In the genomic region with DNA sequence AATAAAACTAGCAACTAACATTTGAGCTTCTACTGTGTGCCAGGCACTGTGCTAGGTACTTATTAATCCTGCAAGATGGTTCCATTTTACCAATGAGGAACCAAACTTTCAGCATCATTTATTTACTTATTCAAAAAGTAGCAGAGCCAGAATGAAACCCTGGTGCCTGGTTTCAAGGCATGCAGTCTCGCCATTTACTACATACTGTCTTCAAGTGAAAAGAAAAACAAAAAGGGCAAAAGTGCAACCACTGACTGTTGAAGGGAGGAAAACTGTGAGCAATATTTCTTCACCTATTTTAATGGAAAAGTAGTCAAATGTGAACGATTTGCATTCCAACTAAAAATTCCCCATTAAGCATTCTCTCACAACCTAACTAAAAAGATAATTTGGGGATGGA, we compare ENCODE assay signal across 15 cellular contexts. TPM values are rescaled to one million over a fixed set of nuclear protein-coding genes. Genes with fewer than 3 reads are reported as not detected.
A peak's percentile ranks its signal among the peaks of the same experiment; 100 is the strongest.
DNase-seq lines count a peak whose midpoint lies in the region; ATAC-seq and TF ChIP-seq lines count a peak whose summit lies in the region.
"Had no signal": no experiment of that assay in that cellular context is flagged by ENCODE, and none has a peak within 500 bp of the region (broad histone marks: within the 10 kb centered on the region; RNA-seq: fewer than 3 reads in every experiment).

No MANE protein-coding gene starts in this region.

- H3K79me2 ChIP-seq in GM23338 (replicated peaks; ENCODE audit: insufficient read depth) (peaks cover 100% of the 10 kb centered on the region), SK-N-SH (ENCODE audit: insufficient read depth) (peaks cover 98% of the 10 kb centered on the region)

- no peak overlapping the region for H3K9ac ChIP-seq in SK-N-MC (ENCODE audit: insufficient read length)
- H3K9ac ChIP-seq in SK-N-SH: no peak overlapping the region

- H3K4me3 ChIP-seq in GM23338 (no peak overlapping the region), SK-N-MC (no peak overlapping the region), kidney epithelial cell (ENCODE audit: low read depth, low read length) (no peak overlapping the region), SK-N-SH (ENCODE audit: low read depth in 2 of 2, low read length in 1 of 2) (no peak overlapping the region), tibial artery (no peak overlapping the region)
- H3K4me3 ChIP-seq: coronary artery, SJSA1, vagina had no signal

- H3K9me3 ChIP-seq in SK-N-MC (ENCODE audit: low read depth, low read length) (no peaks in the 10 kb centered on the region), SK-N-SH (no peaks in the 10 kb centered on the region), tibial artery (no peaks in the 10 kb centered on the region)
- H3K9me3 ChIP-seq: SJSA1, vagina had no signal

- TF ChIP-seq EP300 in SK-N-SH (IDR thresholded peaks at IDR 0.05; ENCODE audit: borderline replicate concordance in 1 of 2, low read depth in 1 of 2, low read length in 1 of 2): no peak

- peaks cover 9% of the 10 kb centered on the region; the same call in 1 of the 2 replicates for H4K20me1 ChIP-seq in GM23338 (replicated peaks; ENCODE audit: insufficient read depth)
- peaks cover 43% of the 10 kb centered on the region for H4K20me1 ChIP-seq in SK-N-SH (ENCODE audit: insufficient read depth)

- no peaks in the 10 kb centered on the region for H3K9me3 Mint-ChIP-seq in GM23338
- H3K9me3 Mint-ChIP-seq: activated naive CD4-positive, alpha-beta T cell treated with anti-CD3 and anti-CD28 coated beads, Interleukin-2, amount 50 U/mL, for 72 hours; stimulated activated naive B cell treated with anti-CD40 and anti-IgM and Interleukin-4, amounts not matched to agents 10 μg/mL and 1 μg/mL and 100 μg/mL, for 72 hours had no signal

- ATAC-seq in GM18498 (IDR thresholded peaks at IDR 0.05; ENCODE audit: unreplicated experiment) (peak; percentile 54), GM23338 (no peak)
- ATAC-seq: activated naive CD4-positive, alpha-beta T cell treated with anti-CD3 and anti-CD28 coated beads, Interleukin-2, amount 50 U/mL, for 72 hours had no signal

- H3K36me3 ChIP-seq in GM23338 (ENCODE audit: insufficient read depth): no peaks in the 10 kb centered on the region
- H3K36me3 ChIP-seq in SK-N-MC (ENCODE audit: insufficient read depth, low read length): peaks cover 4% of the 10 kb centered on the region; the same call in 1 of the 2 replicates
- no peaks in the 10 kb centered on the region for H3K36me3 ChIP-seq in kidney epithelial cell (ENCODE audit: control insufficient read depth, insufficient read depth, low read length)
- peaks cover 0 to 5% of the 10 kb centered on the region in 2 experiments for H3K36me3 ChIP-seq in SK-N-SH (replicated peaks in 1 of 2; ENCODE audit: control insufficient read depth in 1 of 2, insufficient read depth in 2 of 2, low read length in 1 of 2)
- H3K36me3 ChIP-seq in tibial artery: no peaks in the 10 kb centered on the region
- H3K36me3 ChIP-seq: SJSA1, vagina had no signal

- H2AFZ ChIP-seq in GM23338: no peak overlapping the region
- H2AFZ ChIP-seq in SK-N-SH (ENCODE audit: low read depth): no peak overlapping the region

- H3F3A ChIP-seq in GM23338 (replicated peaks; ENCODE audit: low read depth) (no peaks in the 10 kb centered on the region), SK-N-SH (replicated peaks; ENCODE audit: insufficient read depth) (peaks cover 9% of the 10 kb centered on the region)

- TF ChIP-seq CTCF in GM23338 (conservative IDR thresholded peaks at IDR 0.05; ENCODE audit: low read depth in 2 of 2) (no peak), kidney epithelial cell (IDR thresholded peaks at IDR 0.05; ENCODE audit: insufficient read depth, low read length, poor library complexity, severe bottlenecking) (no peak), SK-N-SH (IDR thresholded peaks at IDR 0.05) (no peak), tibial artery (IDR thresholded peaks at IDR 0.05) (no peak)

- 74% methylated on average over 2 of the region's 2 CpGs for WGBS in SK-N-SH (ENCODE audit: low lambda C conversion rate)

- H3K4me2 ChIP-seq in GM23338: no peak overlapping the region
- no peak overlapping the region for H3K4me2 ChIP-seq in SK-N-SH

- H3K4me1 Mint-ChIP-seq in GM23338: peaks cover 49% of the 10 kb centered on the region

- no peak for TF ChIP-seq RAD21 in SK-N-SH (IDR thresholded peaks at IDR 0.05; ENCODE audit: low read length)

- H3K27ac Mint-ChIP-seq in GM23338: peak overlapping the region; percentile 16; the same call in 1 of the 2 replicates
- H3K27ac Mint-ChIP-seq: activated naive CD4-positive, alpha-beta T cell treated with anti-CD3 and anti-CD28 coated beads, Interleukin-2, amount 50 U/mL, for 72 hours; stimulated activated naive B cell treated with anti-CD40 and anti-IgM and Interleukin-4, amounts not matched to agents 10 μg/mL and 1 μg/mL and 100 μg/mL, for 72 hours had no signal

- CTCF ChIA-PET in SK-N-SH (lab: Yijun Ruan, JAX): interaction anchor here (0.5 kb wide), 1 partner anchor 62 kb away, joined by 3 read pairs; no protein-coding TSS in a partner anchor

- H3K27me3 ChIP-seq in GM23338 (ENCODE audit: insufficient read depth) (no peaks in the 10 kb centered on the region), kidney epithelial cell (ENCODE audit: control insufficient read depth, insufficient read depth, low read length) (no peaks in the 10 kb centered on the region), SK-N-SH (ENCODE audit: insufficient read depth) (no peaks in the 10 kb centered on the region), tibial artery (no peaks in the 10 kb centered on the region)
- H3K27me3 ChIP-seq: SJSA1, vagina had no signal

- H3K4me3 Mint-ChIP-seq in GM23338: no peak overlapping the region
- H3K4me3 Mint-ChIP-seq: stimulated activated naive B cell treated with anti-CD40 and anti-IgM and Interleukin-4, amounts not matched to agents 10 μg/mL and 1 μg/mL and 100 μg/mL, for 72 hours had no signal

- POLR2A ChIA-PET in SK-N-SH (lab: Yijun Ruan, JAX): no interaction called here

- peaks cover 2% of the 10 kb centered on the region for H3K27me3 Mint-ChIP-seq in GM23338 (ENCODE audit: insufficient read depth, low read depth, poor library complexity)
- H3K27me3 Mint-ChIP-seq: stimulated activated naive B cell treated with anti-CD40 and anti-IgM and Interleukin-4, amounts not matched to agents 10 μg/mL and 1 μg/mL and 100 μg/mL, for 72 hours had no signal

- H3K4me1 ChIP-seq in GM23338 (ENCODE audit: insufficient read depth): peaks cover 35% of the 10 kb centered on the region
- peaks cover 0 to 14% of the 10 kb centered on the region in 2 experiments; a peak in 1 of 4 replicates for H3K4me1 ChIP-seq in SK-N-SH (ENCODE audit: control insufficient read depth in 1 of 2, insufficient read depth in 2 of 2, low read depth in 1 of 2, low read length in 1 of 2)
- H3K4me1 ChIP-seq in tibial artery: peaks cover 0 to 19% (median 4%) of the 10 kb centered on the region in 4 donors

- intact Hi-C loops in tibial artery (cut with DNase I; ENCODE audit: low total_unique reads): no loop called here

- no peak for DNase-seq in GM23338 (ENCODE audit: low spot score)
- no peak for DNase-seq in SK-N-MC (ENCODE audit: low read depth, low spot score)
- peak; percentile 28 for DNase-seq in kidney epithelial cell (ENCODE audit: low read depth)
- DNase-seq in SK-N-SH: no peak
- DNase-seq in HuH-7 (ENCODE audit: low spot score): no peak
- no peak for DNase-seq in tibial artery
- no peak for DNase-seq in amygdala (lab: John Stamatoyannopoulos, UW)
- DNase-seq: NCI-H2081; stimulated activated CD4-positive, alpha-beta T cell treated with anti-CD3 and anti-CD28 coated beads, Interleukin-4, amount 100 ng/mL, for 24 hours; stimulated activated naive B cell treated with anti-CD40 and anti-IgM and Interleukin-4, amounts not matched to agents 10 μg/mL and 1 μg/mL and 100 μg/mL, for 72 hours had no signal

- H3K9me2 ChIP-seq in GM23338 (ENCODE audit: insufficient read depth) (no peaks in the 10 kb centered on the region), SK-N-SH (no peaks in the 10 kb centered on the region)

- H3K27ac ChIP-seq in GM23338 (ENCODE audit: low read depth) (no peak overlapping the region; the same call in 1 of the 2 replicates), SK-N-MC (peak overlapping the region; percentile 6; the same call in 1 of the 2 replicates), SK-N-SH (ENCODE audit: low read depth in 2 of 2, low read length in 1 of 2) (no peak overlapping the region), tibial artery (no peak overlapping the region)
- H3K27ac ChIP-seq: coronary artery, SJSA1, vagina had no signal

- H3K36me3 Mint-ChIP-seq in GM23338 (ENCODE audit: low read depth): no peaks in the 10 kb centered on the region

TF ChIP-seq in GM23338, 12 proteins besides CTCF, POLR2A, EP300 and RAD21 (continues in another document):
- TF ChIP-seq ZNF114 (CRISPR knock-in tag; IDR thresholded peaks at IDR 0.05): no peak
- TF ChIP-seq POLR2AphosphoS5 (IDR thresholded peaks at IDR 0.05; ENCODE audit: low read depth): no peak

TF ChIP-seq in SK-N-SH, 30 proteins besides CTCF, POLR2A, EP300 and RAD21 (continues in another document):
- no peak for TF ChIP-seq NFIC (IDR thresholded peaks at IDR 0.05; ENCODE audit: borderline replicate concordance)

RNA-seq across cellular contexts. Expression of gene DCUN1D1, which starts 8.7 kb away (rescaled TPM):
- 53.5 and 64.8 TPM in 2 replicates for total RNA-seq in GM23338 (2014; rRNA removed; shearing (Covaris generic))
- polyA plus RNA-seq in GM23338 (2016; fragmentation: Nextera tagmentation; extraction: Ambion mirVana) (26.8 and 29.5 TPM in 2 replicates), SK-N-SH (2012; rRNA removed) (4.5 and 6.0 TPM in 2 replicates)
- 21.9 and 26.2 TPM in 2 replicates for total RNA-seq in kidney epithelial cell
- polyA plus RNA-seq in SK-N-SH (2012; cell fraction: cytosol; rRNA removed): 8.1 and 12.6 TPM in 2 replicates
- 3.7 and 9.7 TPM in 2 replicates for polyA plus RNA-seq in SK-N-SH (2012; cell fraction: nucleus; rRNA removed)
